Comparison of ENCODE assay signal across 9 cellular contexts in genomic region chr5:1542755-1543154, GRCh38. TPM values are rescaled to one million over a fixed set of nuclear protein-coding genes. Genes with fewer than 3 reads are reported as not detected.
DNase-seq lines count a peak whose midpoint lies in the region; ATAC-seq and TF ChIP-seq lines count a peak whose summit lies in the region.
"Had no signal": no experiment of that assay in that cellular context is flagged by ENCODE, and none has a peak within 500 bp of the region (broad histone marks: within the 10 kb centered on the region; RNA-seq: fewer than 3 reads in every experiment).

No MANE protein-coding gene starts in this region.

- no peaks in the 10 kb centered on the region; the same call in 1 of the 2 replicates for H4K20me1 ChIP-seq in IMR-90 (ENCODE audit: insufficient read depth, low read length)

- CTCF ChIA-PET in IMR-90 (lab: Yijun Ruan, JAX): no interaction called here

- H3K9ac ChIP-seq in IMR-90 (ENCODE audit: low read depth, low read length): no peak overlapping the region

- no peak overlapping the region for H3K23ac ChIP-seq in IMR-90 (ENCODE audit: low read depth, low read length)

- H3K4me1 ChIP-seq in IMR-90 (ENCODE audit: control insufficient read depth, insufficient read depth, low read length) (no peaks in the 10 kb centered on the region), thoracic aorta (ENCODE audit: control insufficient read depth in 1 of 2, low read depth in 2 of 2) (peaks cover 0 to 19% of the 10 kb centered on the region in 2 donors)

- H4K91ac ChIP-seq in IMR-90 (ENCODE audit: insufficient read depth, low read depth, low read length): no peak overlapping the region

- H2BK120ac ChIP-seq in IMR-90 (ENCODE audit: low read depth, low read length): no peak overlapping the region

- no peak overlapping the region for H2BK20ac ChIP-seq in IMR-90 (ENCODE audit: low read depth, low read length)

- H2BK5ac ChIP-seq in IMR-90 (ENCODE audit: low read depth, low read length, poor library complexity, severe bottlenecking): no peak overlapping the region

- H3K9me3 ChIP-seq in IMR-90 (ENCODE audit: control insufficient read depth, insufficient read depth, low read length): no peaks in the 10 kb centered on the region
- no peaks in the 10 kb centered on the region for H3K9me3 ChIP-seq in thoracic aorta

- POLR2A ChIA-PET in IMR-90 (lab: Charles Lee; ENCODE audit: unreplicated experiment): no interaction called here

- H2AK5ac ChIP-seq in IMR-90 (ENCODE audit: low read depth, low read length): no peak overlapping the region

- H3K4me3 Mint-ChIP-seq in progenitor cell of endocrine pancreas (ENCODE audit: low read depth): no peak overlapping the region

- H2BK15ac ChIP-seq in IMR-90 (ENCODE audit: low read depth, low read length): no peak overlapping the region

- ATAC-seq in IMR-90 (ENCODE audit: low read depth): no peak
- peak; percentile 90 for ATAC-seq in thoracic aorta (ENCODE audit: insufficient number of reproducible peaks, low FRiP score, low read depth)
- ATAC-seq in stimulated activated naive CD8-positive, alpha-beta T cell treated with anti-CD3 and anti-CD28 coated beads, Interleukin-15, Interleukin-2, amounts not matched to agents 100 U/mL and 50 U/mL, for 24 hours: no peak
- ATAC-seq: SK-N-SH treated with all-trans-retinoic acid at 6 μM for 48 hours had no signal

- no peaks in the 10 kb centered on the region for H3K4me1 Mint-ChIP-seq in progenitor cell of endocrine pancreas (ENCODE audit: low read depth)

- WGBS in IMR-90 (ENCODE audit: extremely low coverage in 2 of 2, insufficient read length in 1 of 2), 2 experiments: no CpG with 5 or more reads among the region's 3 CpGs

- no peak overlapping the region for H3K14ac ChIP-seq in IMR-90 (replicated peaks; ENCODE audit: low read depth, low read length)

- H3K18ac ChIP-seq in IMR-90 (ENCODE audit: low read depth, low read length): no peak overlapping the region

- intact Hi-C loops in IMR-90 (cut with micrococcal nuclease): no loop called here

- peaks cover 18% of the 10 kb centered on the region for H3K27me3 ChIP-seq in IMR-90 (ENCODE audit: control insufficient read depth, insufficient read depth, low read length)
- H3K27me3 ChIP-seq in thoracic aorta (replicated peaks; ENCODE audit: insufficient read depth): no peaks in the 10 kb centered on the region

- H2AK9ac ChIP-seq in IMR-90 (replicated peaks; ENCODE audit: low read depth, low read length, poor library complexity): no peak overlapping the region

- TF ChIP-seq POLR2A in IMR-90 (IDR thresholded peaks at IDR 0.05; ENCODE audit: low read depth, low read length): no peak

- no peak overlapping the region for H3K27ac ChIP-seq in IMR-90 (ENCODE audit: insufficient read depth, low read length)
- H3K27ac ChIP-seq in thoracic aorta: peak overlapping the region; percentile 43 to 62

- peak overlapping the region; percentile 9 for H2AFZ ChIP-seq in IMR-90 (replicated peaks; ENCODE audit: low read length, poor library complexity)

- no peak overlapping the region for H3K4ac ChIP-seq in IMR-90 (ENCODE audit: low read depth, low read length)

- no peak overlapping the region for H3K56ac ChIP-seq in IMR-90 (ENCODE audit: extremely low read depth, insufficient read depth, low read length)

- TF ChIP-seq CTCF in IMR-90 (conservative IDR thresholded peaks at IDR 0.05; ENCODE audit: low read depth, low read length): no peak
- TF ChIP-seq CTCF in thoracic aorta (IDR thresholded peaks at IDR 0.05): no peak
- no peak for TF ChIP-seq CTCF in progenitor cell of endocrine pancreas (IDR thresholded peaks at IDR 0.05; ENCODE audit: unreplicated experiment)

- no peak overlapping the region for H3K4me2 ChIP-seq in IMR-90 (ENCODE audit: low read depth, low read length)

- H3K36me3 Mint-ChIP-seq in progenitor cell of endocrine pancreas (ENCODE audit: insufficient read depth): no peaks in the 10 kb centered on the region

- H3K4me3 ChIP-seq in IMR-90 (ENCODE audit: insufficient read depth, low read depth, low read length): no peak overlapping the region
- H3K4me3 ChIP-seq in thoracic aorta: no peak overlapping the region

- in situ Hi-C loops in IMR-90 (cut with MboI; ENCODE audit: low sequenced_read_pairs): no loop called here

- no peak overlapping the region for H3K27ac Mint-ChIP-seq in progenitor cell of endocrine pancreas

- no peaks in the 10 kb centered on the region for H3K36me3 ChIP-seq in IMR-90 (ENCODE audit: control insufficient read depth, insufficient read depth, low read length)
- no peaks in the 10 kb centered on the region for H3K36me3 ChIP-seq in thoracic aorta

- no peaks in the 10 kb centered on the region for H3K9me3 Mint-ChIP-seq in progenitor cell of endocrine pancreas (ENCODE audit: low read depth)

- H3K79me1 ChIP-seq in IMR-90 (ENCODE audit: low read depth in 1 of 2, low read length in 2 of 2): no peaks in the 10 kb centered on the region

- no TSS peak for BruUV-seq in IMR-90 (replicated peaks; lab: Mats Ljungman, UMichigan)

- DNase-seq in IMR-90: no peak
- peak; percentile 77 for DNase-seq in astrocyte of the hippocampus (ENCODE audit: low read depth, low spot score)
- peak; percentile 52 for DNase-seq in islet precursor cell
- DNase-seq in thoracic aorta (ENCODE audit: low spot score): no peak
- no peak for DNase-seq in stimulated activated naive CD8-positive, alpha-beta T cell treated with anti-CD3 and anti-CD28 coated beads, Interleukin-15, Interleukin-2, amounts not matched to agents 100 U/mL and 50 U/mL, for 24 hours
- no peak for DNase-seq in NCI-H1048 (lab: John Stamatoyannopoulos, UW)
- DNase-seq in OCI-M2 (lab: John Stamatoyannopoulos, UW; ENCODE audit: unreplicated experiment): no peak
- no peak for DNase-seq in progenitor cell of endocrine pancreas (ENCODE audit: low spot score, unreplicated experiment)

- H4K8ac ChIP-seq in IMR-90 (ENCODE audit: low read depth in 2 of 2, low read length in 2 of 2): no peak overlapping the region

- peaks cover 10% of the 10 kb centered on the region; the same call in 1 of the 2 replicates for H3K9me1 ChIP-seq in IMR-90 (ENCODE audit: insufficient read depth, low read length)

- TF ChIP-seq RAD21 in IMR-90 (IDR thresholded peaks at IDR 0.05; ENCODE audit: low read length): no peak

- dilution Hi-C loops in IMR-90 (cut with HindIII; ENCODE audit: low sequenced_read_pairs, unreplicated experiment): no loop called here

- peaks cover 11% of the 10 kb centered on the region for H3K27me3 Mint-ChIP-seq in progenitor cell of endocrine pancreas

- H4K5ac ChIP-seq in IMR-90 (ENCODE audit: low read depth, low read length): no peak overlapping the region

TF ChIP-seq in IMR-90, 13 proteins besides CTCF, POLR2A, EP300 and RAD21:
- TF ChIP-seq, protein P1, sequence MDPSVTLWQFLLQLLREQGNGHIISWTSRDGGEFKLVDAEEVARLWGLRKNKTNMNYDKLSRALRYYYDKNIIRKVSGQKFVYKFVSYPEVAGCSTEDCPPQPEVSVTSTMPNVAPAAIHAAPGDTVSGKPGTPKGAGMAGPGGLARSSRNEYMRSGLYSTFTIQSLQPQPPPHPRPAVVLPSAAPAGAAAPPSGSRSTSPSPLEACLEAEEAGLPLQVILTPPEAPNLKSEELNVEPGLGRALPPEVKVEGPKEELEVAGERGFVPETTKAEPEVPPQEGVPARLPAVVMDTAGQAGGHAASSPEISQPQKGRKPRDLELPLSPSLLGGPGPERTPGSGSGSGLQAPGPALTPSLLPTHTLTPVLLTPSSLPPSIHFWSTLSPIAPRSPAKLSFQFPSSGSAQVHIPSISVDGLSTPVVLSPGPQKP (IDR thresholded peaks at IDR 0.05; ENCODE audit: borderline replicate concordance, low read depth, low read length): no peak
- TF ChIP-seq RFX5 (IDR thresholded peaks at IDR 0.05; ENCODE audit: low read depth, low read length) (no peak), RCOR1 (IDR thresholded peaks at IDR 0.05; ENCODE audit: insufficient replicate concordance, low read length) (no peak), SMC3 (IDR thresholded peaks at IDR 0.05; ENCODE audit: low read depth, low read length) (no peak), CEBPB (IDR thresholded peaks at IDR 0.05; ENCODE audit: low read depth, low read length) (no peak), NFE2L2 (IDR thresholded peaks at IDR 0.05; ENCODE audit: low read depth, low read length) (no peak), MXI1 (IDR thresholded peaks at IDR 0.05; ENCODE audit: borderline replicate concordance, low read depth, low read length) (no peak), MAFK (IDR thresholded peaks at IDR 0.05; ENCODE audit: low read depth, low read length) (no peak), MAZ (IDR thresholded peaks at IDR 0.05; ENCODE audit: borderline replicate concordance, low read depth, low read length) (no peak), CHD1 (IDR thresholded peaks at IDR 0.05; ENCODE audit: low read depth, low read length) (no peak)
- TF ChIP-seq, protein P2, sequence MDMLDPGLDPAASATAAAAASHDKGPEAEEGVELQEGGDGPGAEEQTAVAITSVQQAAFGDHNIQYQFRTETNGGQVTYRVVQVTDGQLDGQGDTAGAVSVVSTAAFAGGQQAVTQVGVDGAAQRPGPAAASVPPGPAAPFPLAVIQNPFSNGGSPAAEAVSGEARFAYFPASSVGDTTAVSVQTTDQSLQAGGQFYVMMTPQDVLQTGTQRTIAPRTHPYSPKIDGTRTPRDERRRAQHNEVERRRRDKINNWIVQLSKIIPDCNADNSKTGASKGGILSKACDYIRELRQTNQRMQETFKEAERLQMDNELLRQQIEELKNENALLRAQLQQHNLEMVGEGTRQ (IDR thresholded peaks at IDR 0.05; ENCODE audit: low read depth, low read length): no peak

RNA-seq across cellular contexts. Expression of gene LPCAT1, which starts 19.0 kb away (rescaled TPM):
- 17.7 and 22.2 TPM in 2 replicates for total RNA-seq in IMR-90 (2012; rRNA removed)
- 31.5 and 33.6 TPM in 2 replicates for polyA plus RNA-seq in IMR-90 (2012; rRNA removed)
- 38.2 and 38.4 TPM in 2 replicates for polyA plus RNA-seq in IMR-90 (2012; cell fraction: cytosol; rRNA removed)
- polyA plus RNA-seq in IMR-90 (2012; cell fraction: nucleus; rRNA removed; ENCODE audit: low replicate concordance): 63.9 and 71.1 TPM in 2 replicates
- 10 to 100 TPM; 53.9 to 54.6 TPM for total RNA-seq in thoracic aorta
- total RNA-seq in progenitor cell of endocrine pancreas: 73.3 and 76.4 TPM in 2 replicates

Comparison
In these comparisons a context has a peak if more than half of its experiments do, and no peak if none do; other contexts are left out.
1. DNase-seq: peak in astrocyte of the hippocampus (single experiment) and islet precursor cell (single experiment); none in IMR-90 (single experiment), thoracic aorta (single experiment), stimulated activated naive CD8-positive, alpha-beta T cell treated with anti-CD3 and anti-CD28 coated beads, Interleukin-15, Interleukin-2, amounts not matched to agents 100 U/mL and 50 U/mL, for 24 hours (single experiment), NCI-H1048 (single experiment), OCI-M2 (single experiment) and progenitor cell of endocrine pancreas (single experiment).